In genomic region chr13:99275093-99275469, GRCh38 we compare ENCODE assay signal across 10 cellular contexts. TPM values are rescaled to one million over a fixed set of nuclear protein-coding genes. Genes with fewer than 3 reads are reported as not detected.
DNase-seq lines count a peak whose midpoint lies in the region; ATAC-seq, FAIRE-seq and TF ChIP-seq lines count a peak whose summit lies in the region.
"Had no signal": no experiment of that assay in that cellular context is flagged by ENCODE, and none has a peak within 500 bp of the region (broad histone marks: within the 10 kb centered on the region; RNA-seq: fewer than 3 reads in every experiment).

No MANE protein-coding gene starts in this region.

- H3K4me1 Mint-ChIP-seq in CD14-positive monocyte, result peaks cover 72% of the 10 kb centered on the region
- peaks cover 90% of the 10 kb centered on the region for H3K4me1 Mint-ChIP-seq in activated B cell treated with CpG ODN at 0.5 μM for 24 hours

- intact Hi-C loops in CD14-positive monocyte (cut with micrococcal nuclease), result no loop called here
- intact Hi-C loops in activated B cell treated with CpG ODN at 0.5 μM for 24 hours (cut with micrococcal nuclease), result no loop called here
- intact Hi-C loops in pancreas (cut with DNase I), result no loop called here

- H3K36me3 ChIP-seq in pancreas (no peaks in the 10 kb centered on the region), BE2C (peaks cover 3% of the 10 kb centered on the region; the same call in 1 of the 2 replicates)

- CTCF ChIA-PET in activated B cell treated with CpG ODN at 0.5 μM for 24 hours (lab: Charles Lee), result interaction anchor here (0.6 to 3.1 kb wide), 6 partner anchors 9 to 161 kb away, joined by 3 to 19 read pairs (median 4); partner anchors contain the start of gene GPR18

- H3K4me1 ChIP-seq in pancreas (no peaks in the 10 kb centered on the region), BE2C (no peaks in the 10 kb centered on the region)

- peak overlapping the region in 6 of 7 donors; percentile 25 to 98 (median 68) for H3K27ac Mint-ChIP-seq in CD14-positive monocyte
- peak overlapping the region; percentile 25 for H3K27ac Mint-ChIP-seq in activated B cell treated with CpG ODN at 0.5 μM for 24 hours

- ATAC-seq in GM21423 (IDR thresholded peaks at IDR 0.05; ENCODE audit: unreplicated experiment) (peak; percentile 49), activated B cell treated with CpG ODN at 0.5 μM for 24 hours (ENCODE audit: low read depth) (no peak), pancreas (no peak), HG02798 (IDR thresholded peaks at IDR 0.05; ENCODE audit: poor library complexity, unreplicated experiment) (no peak)

- no peak overlapping the region for H3K27ac ChIP-seq in pancreas
- H3K27ac ChIP-seq: dorsolateral prefrontal cortex had no signal

- H3K27me3 ChIP-seq in pancreas, result no peaks in the 10 kb centered on the region
- H3K27me3 ChIP-seq in BE2C, result no peaks in the 10 kb centered on the region
- H3K27me3 ChIP-seq: dorsolateral prefrontal cortex had no signal

- H3K4me3 Mint-ChIP-seq in CD14-positive monocyte (no peak overlapping the region), activated B cell treated with CpG ODN at 0.5 μM for 24 hours (no peak overlapping the region)

- no peaks in the 10 kb centered on the region for H3K9me3 ChIP-seq in pancreas
- no peaks in the 10 kb centered on the region for H3K9me3 ChIP-seq in BE2C

- DNase-seq in CD14-positive monocyte (ENCODE audit: low spot score) (no peak), activated B cell treated with CpG ODN at 0.5 μM for 24 hours (no peak), foreskin fibroblast (peak; percentile 46 to 67), frontal cortex (ENCODE audit: low spot score in 2 of 2) (no peak), pancreas (no peak), BE2C (no peak)
- DNase-seq: dorsolateral prefrontal cortex, NCI-H1105 had no signal

- 69 to 71% methylated on average over 1 of the region's 1 CpG for WGBS in pancreas, 2 donors

- POLR2A ChIA-PET in activated B cell treated with CpG ODN at 0.5 μM for 24 hours (lab: Charles Lee), result interaction anchor here (0.6 to 1.8 kb wide), 4 partner anchors 15 to 151 kb away, joined by 3 to 9 read pairs (median 3); no protein-coding TSS in a partner anchor

- FAIRE-seq in frontal cortex (lab: Jason Lieb, UNC) (no peak), pancreas (lab: Jason Lieb, UNC) (no peak)

- H3K4me3 ChIP-seq in foreskin fibroblast (ENCODE audit: low read depth in 1 of 2, low read length in 2 of 2) (no peak overlapping the region), pancreas (no peak overlapping the region), BE2C (ENCODE audit: low read depth, low read length) (no peak overlapping the region)
- H3K4me3 ChIP-seq: dorsolateral prefrontal cortex had no signal

- TF ChIP-seq CTCF in CD14-positive monocyte (IDR thresholded peaks at IDR 0.05) (no peak), activated B cell treated with CpG ODN at 0.5 μM for 24 hours (IDR thresholded peaks at IDR 0.05) (no peak), foreskin fibroblast (IDR thresholded peaks at IDR 0.05; ENCODE audit: low read depth, low read length) (no peak), pancreas (IDR thresholded peaks at IDR 0.05) (no peak), BE2C (IDR thresholded peaks at IDR 0.05; ENCODE audit: low read depth, low read length) (no peak)

- peaks cover 0 to 12% (median 6%) of the 10 kb centered on the region in 7 donors for H3K9me3 Mint-ChIP-seq in CD14-positive monocyte
- peaks cover 6% of the 10 kb centered on the region for H3K9me3 Mint-ChIP-seq in activated B cell treated with CpG ODN at 0.5 μM for 24 hours

- H3K36me3 Mint-ChIP-seq in CD14-positive monocyte, result peaks cover 54 to 56% of the 10 kb centered on the region in 2 donors
- peaks cover 36% of the 10 kb centered on the region for H3K36me3 Mint-ChIP-seq in activated B cell treated with CpG ODN at 0.5 μM for 24 hours (ENCODE audit: low read depth)

- H3K27me3 Mint-ChIP-seq in CD14-positive monocyte (ENCODE audit: low read depth in 3 of 3) (peaks cover 0 to 4% (median 0%) of the 10 kb centered on the region in 3 donors), activated B cell treated with CpG ODN at 0.5 μM for 24 hours (no peaks in the 10 kb centered on the region)

RNA-seq across cellular contexts. Expression of gene GPR18, which starts 16.9 kb away (rescaled TPM):
- polyA plus RNA-seq in CD14-positive monocyte (1 to 10 TPM; 1.7 to 2.2 TPM), pancreas (under 1 TPM in 1 of 2 donors, not detected in 1; 0.14 TPM)
- total RNA-seq in activated B cell treated with CpG ODN at 0.5 μM for 24 hours (29.0 and 32.4 TPM in 2 replicates), frontal cortex (not detected), pancreas (under 1 TPM in 1 of 6 donors, not detected in 5; 0.22 TPM)
- not detected for polyA plus RNA-seq in BE2C (2012; ENCODE audit: insufficient read depth, insufficient read length, low read depth)
- total RNA-seq: dorsolateral prefrontal cortex had no signal

RNA-seq across cellular contexts. Expression of gene GPR183, which starts 32.1 kb away (rescaled TPM):
- polyA plus RNA-seq in CD14-positive monocyte, result 100 to 1,000 TPM; 190 to 288 TPM
- total RNA-seq in activated B cell treated with CpG ODN at 0.5 μM for 24 hours, result 84.5 and 86.4 TPM in 2 replicates
- 0.82 TPM for total RNA-seq in frontal cortex
- 1 to 10 TPM in 3 of 6 donors, under 1 TPM in 3; 0.23 to 3.5 (median 1.1) TPM for total RNA-seq in pancreas
- polyA plus RNA-seq in pancreas, result 1 to 10 TPM in 1 of 2 donors, under 1 TPM in 1; 0.61 to 1.2 TPM
- not detected for polyA plus RNA-seq in BE2C (2012; ENCODE audit: insufficient read depth, insufficient read length, low read depth)

Comparison
In these comparisons a context has a peak if more than half of its experiments do, and no peak if none do; other contexts are left out.
1. DNase-seq: peak in foreskin fibroblast (2 of 2); none in CD14-positive monocyte (single experiment), activated B cell treated with CpG ODN at 0.5 μM for 24 hours (single experiment), frontal cortex (0 of 2), pancreas (0 of 6) and BE2C (single experiment).
2. RNA of gene GPR18, which starts 16.9 kb away (total RNA-seq): 29.0 to 32.4 TPM in activated B cell treated with CpG ODN at 0.5 μM for 24 hours; 0.22 TPM in pancreas and not detected in frontal cortex (single experiment); every median in the first group is over 10 times any median in the second.
3. RNA of gene GPR183, which starts 32.1 kb away (total RNA-seq): 84.5 to 86.4 TPM in activated B cell treated with CpG ODN at 0.5 μM for 24 hours; 0.23 to 3.5 TPM in pancreas and 0.82 TPM in frontal cortex (single experiment); every median in the first group is over 10 times any median in the second.